In the genomic region with DNA sequence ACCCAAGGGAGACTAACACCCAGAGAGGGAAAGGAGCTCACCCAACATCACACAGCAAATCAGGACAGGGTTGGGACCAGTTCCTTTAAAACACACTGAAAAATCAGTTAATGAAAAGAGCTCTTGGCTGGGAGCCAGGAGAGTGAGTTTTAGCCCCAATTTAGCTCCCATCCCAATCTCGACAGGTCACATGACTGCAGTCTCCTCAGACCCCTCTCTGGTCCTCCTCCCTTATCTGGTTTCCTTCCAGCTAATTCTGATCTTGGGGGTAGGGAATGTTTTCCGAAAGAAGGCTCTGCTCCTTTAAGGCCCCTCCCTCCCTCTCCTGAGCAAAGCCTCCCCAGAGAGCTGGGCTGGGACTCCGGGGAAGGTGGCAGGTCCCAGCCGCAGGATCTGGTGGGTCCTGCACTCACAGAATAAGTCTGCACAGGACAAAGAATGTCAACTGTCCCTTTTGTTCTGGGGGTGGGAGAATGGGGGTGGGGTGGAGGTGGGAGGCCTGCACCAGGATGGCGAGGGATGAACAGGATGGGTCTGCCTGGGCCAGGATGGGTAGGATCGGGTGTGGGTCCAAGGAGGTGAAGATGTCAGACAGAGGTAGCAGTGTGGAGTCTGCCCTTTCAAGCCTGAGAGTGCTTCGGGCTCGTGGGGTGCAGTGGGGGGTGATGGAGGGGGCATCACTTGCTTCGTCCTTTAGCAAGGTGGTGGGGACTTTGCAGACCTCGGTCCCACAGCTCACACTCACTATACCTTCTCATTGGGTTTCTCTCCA, we compare ENCODE assay signal across 1 cellular context.
TF ChIP-seq lines count a peak whose summit lies in the region.

No MANE protein-coding gene starts in this region.

TF ChIP-seq in H1, 55 proteins besides CTCF, POLR2A, EP300 and RAD21:
- TF ChIP-seq CHD1 (IDR thresholded peaks at IDR 0.05; ENCODE audit: low read depth, low read length), result no peak
- 0 out of 2 replicates have a peak, but pooled peaks have one; percentile 23 for TF ChIP-seq KDM1A (IDR thresholded peaks at IDR 0.05; ENCODE audit: borderline replicate concordance, low read length)
TF ChIP-seq in H1: peak in this region for 1.
